In genomic region chr9:133105461-133105770, GRCh38 we compare ENCODE assay signal across 13 cellular contexts. TPM values are rescaled to one million over a fixed set of nuclear protein-coding genes. Genes with fewer than 3 reads are reported as not detected.
"Had no signal": no experiment of that assay in that cellular context is flagged by ENCODE, and none has a peak within 500 bp of the region (broad histone marks: within the 10 kb centered on the region; RNA-seq: fewer than 3 reads in every experiment).

No MANE protein-coding gene starts in this region.

- H2AFZ ChIP-seq: hepatocyte had no signal

- H3K27ac Mint-ChIP-seq: nephron; T-helper 2 cell treated with Interferon-gamma antibody and Interleukin-4, amounts not matched to agents 5 μg/mL and 100 μg/mL, for 36 hours had no signal

- H3K4me3 Mint-ChIP-seq: nephron; T-helper 2 cell treated with Interferon-gamma antibody and Interleukin-4, amounts not matched to agents 5 μg/mL and 100 μg/mL, for 36 hours had no signal

- H3K4me2 ChIP-seq: hepatocyte had no signal

- H3K27ac ChIP-seq: cardiac muscle cell, hepatocyte, tibial nerve had no signal

- H3K4me1 Mint-ChIP-seq: nephron had no signal

- H3K4me3 ChIP-seq: cardiac muscle cell, hepatocyte, lung, mucosa of descending colon, tibial nerve had no signal

- H3K9me3 ChIP-seq: mucosa of descending colon, tibial nerve had no signal

- ATAC-seq: mucosa of descending colon had no signal

- H3K9me3 Mint-ChIP-seq: nephron; T-helper 2 cell treated with Interferon-gamma antibody and Interleukin-4, amounts not matched to agents 5 μg/mL and 100 μg/mL, for 36 hours had no signal

- DNase-seq: activated CD4-positive, alpha-beta T cell treated with anti-CD3 and anti-CD28 coated beads for 1 hour; activated CD4-positive, alpha-beta T cell treated with anti-CD3 and anti-CD28 coated beads, Interleukin-2, amount 50 U/mL, for 48 hours; activated naive CD4-positive, alpha-beta T cell; activated T-cell treated with anti-CD3 and anti-CD28 coated beads, Interleukin-2, amount 50 U/mL, for 48 hours; kidney glomerular epithelial cell had no signal

- H3K27me3 ChIP-seq: cardiac muscle cell, hepatocyte, tibial nerve had no signal

RNA-seq across cellular contexts. Expression of gene CEL, which starts 43.6 kb away (rescaled TPM):
- total RNA-seq: skeletal muscle tissue had no signal
